16 cellular contexts compared by ENCODE assay signal in the genomic region with DNA sequence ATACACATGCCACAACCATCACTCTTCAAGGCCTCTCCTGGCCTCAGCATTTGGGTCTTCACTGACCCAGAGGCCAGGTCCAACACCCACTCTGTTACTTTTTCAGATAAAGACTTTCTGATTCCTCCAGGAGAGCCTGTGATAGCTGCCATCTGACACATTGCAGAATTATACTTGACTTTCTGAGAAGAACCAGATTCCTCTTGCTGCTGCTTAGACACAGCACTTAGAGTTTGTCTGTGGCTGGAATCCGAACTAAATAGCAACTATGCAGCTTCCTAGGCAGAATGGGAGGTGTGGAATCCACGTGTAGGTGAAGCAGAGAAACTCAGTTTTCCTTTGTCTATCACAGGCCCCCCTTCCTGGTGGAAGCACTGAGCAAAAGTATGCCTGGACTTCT.
DNase-seq lines count a peak whose midpoint lies in the region; ATAC-seq and TF ChIP-seq lines count a peak whose summit lies in the region.
"Had no signal": no experiment of that assay in that cellular context is flagged by ENCODE, and none has a peak within 500 bp of the region (broad histone marks: within the 10 kb centered on the region; RNA-seq: fewer than 3 reads in every experiment).

No MANE protein-coding gene starts in this region.

- intact Hi-C loops in psoas muscle (cut with DNase I): loop anchor here in 1 of 2 donors (5.0 kb wide), 1 partner anchor 53 kb away; no protein-coding TSS in a partner anchor
- intact Hi-C loops in activated CD4-positive, alpha-beta T cell treated with anti-CD3 and anti-CD28 coated beads, Interleukin-2, amount 10 ng/mL, durations not matched to agents 24 days and 14 days (cut with micrococcal nuclease): no loop called here

- H3K4me3 Mint-ChIP-seq in GM23338: no peak overlapping the region
- H3K4me3 Mint-ChIP-seq in nephron: no peak overlapping the region
- no peak overlapping the region for H3K4me3 Mint-ChIP-seq in activated CD8-positive, alpha-beta T cell treated with anti-CD3 and anti-CD28 coated beads, Interleukin-2, amount 10 ng/mL, durations not matched to agents 7 days and 5 days
- H3K4me3 Mint-ChIP-seq in activated CD4-positive, alpha-beta T cell treated with anti-CD3 and anti-CD28 coated beads, Interleukin-2, amount 10 ng/mL, durations not matched to agents 24 days and 14 days: no peak overlapping the region
- H3K4me3 Mint-ChIP-seq: CD4-positive, alpha-beta memory T cell had no signal

- H3K36me3 ChIP-seq in GM23338 (ENCODE audit: insufficient read depth): no peaks in the 10 kb centered on the region
- H3K36me3 ChIP-seq in psoas muscle (ENCODE audit: insufficient read depth in 1 of 2, low read depth in 1 of 2): no peaks in the 10 kb centered on the region
- H3K36me3 ChIP-seq: HAP-1 had no signal

- H3K4me1 Mint-ChIP-seq in GM23338: peaks cover 6% of the 10 kb centered on the region; the same call in 2 of the 3 replicates
- H3K4me1 Mint-ChIP-seq in nephron: peaks cover 40% of the 10 kb centered on the region
- peaks cover 8% of the 10 kb centered on the region for H3K4me1 Mint-ChIP-seq in activated CD8-positive, alpha-beta T cell treated with anti-CD3 and anti-CD28 coated beads, Interleukin-2, amount 10 ng/mL, durations not matched to agents 7 days and 5 days (ENCODE audit: low read depth)
- peaks cover 5% of the 10 kb centered on the region for H3K4me1 Mint-ChIP-seq in activated CD4-positive, alpha-beta T cell treated with anti-CD3 and anti-CD28 coated beads, Interleukin-2, amount 10 ng/mL, durations not matched to agents 24 days and 14 days

- H3K4me2 ChIP-seq in GM23338: no peak overlapping the region

- H3F3A ChIP-seq in GM23338 (replicated peaks; ENCODE audit: low read depth): no peaks in the 10 kb centered on the region

- H3K4me1 ChIP-seq in GM23338 (ENCODE audit: insufficient read depth): peaks cover 10% of the 10 kb centered on the region; the same call in 1 of the 2 replicates
- H3K4me1 ChIP-seq in psoas muscle: peaks cover 24% of the 10 kb centered on the region
- H3K4me1 ChIP-seq: HAP-1 had no signal

- H3K9me3 ChIP-seq in psoas muscle: no peaks in the 10 kb centered on the region
- H3K9me3 ChIP-seq: HAP-1 had no signal

- CTCF ChIA-PET in activated CD8-positive, alpha-beta T cell treated with anti-CD3 and anti-CD28 coated beads, Interleukin-2, amount 10 ng/mL, durations not matched to agents 7 days and 5 days (lab: Charles Lee): no interaction called here

- H3K9me3 Mint-ChIP-seq in GM23338: no peaks in the 10 kb centered on the region
- H3K9me3 Mint-ChIP-seq in nephron: no peaks in the 10 kb centered on the region
- no peaks in the 10 kb centered on the region for H3K9me3 Mint-ChIP-seq in activated CD8-positive, alpha-beta T cell treated with anti-CD3 and anti-CD28 coated beads, Interleukin-2, amount 10 ng/mL, durations not matched to agents 7 days and 5 days (ENCODE audit: insufficient read depth)
- peaks cover 5% of the 10 kb centered on the region for H3K9me3 Mint-ChIP-seq in activated CD4-positive, alpha-beta T cell treated with anti-CD3 and anti-CD28 coated beads, Interleukin-2, amount 10 ng/mL, durations not matched to agents 24 days and 14 days
- H3K9me3 Mint-ChIP-seq: CD4-positive, alpha-beta memory T cell had no signal

- WGBS in psoas muscle, 3 donors: 69 to 96% (median 74%) methylated on average over 2 of the region's 2 CpGs

- POLR2A ChIA-PET in activated CD8-positive, alpha-beta T cell treated with anti-CD3 and anti-CD28 coated beads, Interleukin-2, amount 10 ng/mL, durations not matched to agents 7 days and 5 days (lab: Charles Lee): no interaction called here

- H3K4me3 ChIP-seq in GM23338: no peak overlapping the region
- H3K4me3 ChIP-seq in psoas muscle: no peak overlapping the region
- H3K4me3 ChIP-seq: HAP-1 had no signal

- no peak overlapping the region for H3K27ac ChIP-seq in GM23338 (ENCODE audit: low read depth)
- peak overlapping the region; percentile 82 for H3K27ac ChIP-seq in psoas muscle

- H3K36me3 Mint-ChIP-seq in GM23338 (ENCODE audit: low read depth): no peaks in the 10 kb centered on the region
- H3K36me3 Mint-ChIP-seq in nephron (ENCODE audit: low read depth): no peaks in the 10 kb centered on the region
- no peaks in the 10 kb centered on the region for H3K36me3 Mint-ChIP-seq in activated CD8-positive, alpha-beta T cell treated with anti-CD3 and anti-CD28 coated beads, Interleukin-2, amount 10 ng/mL, durations not matched to agents 7 days and 5 days (ENCODE audit: low read depth)
- H3K36me3 Mint-ChIP-seq in activated CD4-positive, alpha-beta T cell treated with anti-CD3 and anti-CD28 coated beads, Interleukin-2, amount 10 ng/mL, durations not matched to agents 24 days and 14 days (ENCODE audit: low read depth): no peaks in the 10 kb centered on the region
- H3K36me3 Mint-ChIP-seq: CD4-positive, alpha-beta memory T cell had no signal

- H3K79me2 ChIP-seq in GM23338 (replicated peaks; ENCODE audit: insufficient read depth): no peaks in the 10 kb centered on the region

- H4K20me1 ChIP-seq in GM23338 (replicated peaks; ENCODE audit: insufficient read depth): no peaks in the 10 kb centered on the region

- no peak for DNase-seq in GM23338 (ENCODE audit: low spot score)
- DNase-seq in SK-N-DZ (ENCODE audit: low spot score): peak; percentile 54
- no peak for DNase-seq in psoas muscle
- no peak for DNase-seq in NAMALWA (ENCODE audit: low spot score)
- DNase-seq in activated CD8-positive, alpha-beta T cell treated with anti-CD3 and anti-CD28 coated beads, Interleukin-2, amount 10 ng/mL, durations not matched to agents 7 days and 5 days: no peak
- DNase-seq in activated CD4-positive, alpha-beta T cell treated with anti-CD3 and anti-CD28 coated beads, Interleukin-2, amount 10 ng/mL, durations not matched to agents 24 days and 14 days: no peak
- no peak for DNase-seq in iPS-NIHi7 (ENCODE audit: extremely low spot score)
- DNase-seq: C1 segment of cervical spinal cord; Calu3; CD4-positive, alpha-beta memory T cell; COR-L47; DMS53; DMS79 treated with DMSO at 0.1 percent for 48 hours; GOT3 had no signal

- H3K27me3 Mint-ChIP-seq in GM23338 (ENCODE audit: insufficient read depth, low read depth, poor library complexity): peaks cover 3% of the 10 kb centered on the region
- H3K27me3 Mint-ChIP-seq in nephron (ENCODE audit: low read depth): no peaks in the 10 kb centered on the region
- peaks cover 7% of the 10 kb centered on the region for H3K27me3 Mint-ChIP-seq in activated CD8-positive, alpha-beta T cell treated with anti-CD3 and anti-CD28 coated beads, Interleukin-2, amount 10 ng/mL, durations not matched to agents 7 days and 5 days (ENCODE audit: low read depth)
- H3K27me3 Mint-ChIP-seq in activated CD4-positive, alpha-beta T cell treated with anti-CD3 and anti-CD28 coated beads, Interleukin-2, amount 10 ng/mL, durations not matched to agents 24 days and 14 days: peaks cover 2% of the 10 kb centered on the region

- H2AFZ ChIP-seq in GM23338: peak overlapping the region; percentile 48; the same call in 1 of the 2 replicates

- H3K27me3 ChIP-seq in GM23338 (ENCODE audit: insufficient read depth) (no peaks in the 10 kb centered on the region), psoas muscle (ENCODE audit: insufficient read depth in 3 of 3, low read length in 2 of 3) (no peaks in the 10 kb centered on the region)

- peaks cover 8% of the 10 kb centered on the region; the same call in 1 of the 2 replicates for H3K9me2 ChIP-seq in GM23338 (ENCODE audit: insufficient read depth)

- TF ChIP-seq CTCF in GM23338 (conservative IDR thresholded peaks at IDR 0.05; ENCODE audit: low read depth in 2 of 2): no peak
- TF ChIP-seq CTCF in nephron (IDR thresholded peaks at IDR 0.05; ENCODE audit: unreplicated experiment in 3 of 3): no peak
- TF ChIP-seq CTCF in psoas muscle (IDR thresholded peaks at IDR 0.05): no peak

- H3K27ac Mint-ChIP-seq in GM23338 (no peak overlapping the region), nephron (peak overlapping the region in 2 of 3 experiments; percentile 5 to 88)
- H3K27ac Mint-ChIP-seq in activated CD8-positive, alpha-beta T cell treated with anti-CD3 and anti-CD28 coated beads, Interleukin-2, amount 10 ng/mL, durations not matched to agents 7 days and 5 days: no peak overlapping the region
- H3K27ac Mint-ChIP-seq in activated CD4-positive, alpha-beta T cell treated with anti-CD3 and anti-CD28 coated beads, Interleukin-2, amount 10 ng/mL, durations not matched to agents 24 days and 14 days: no peak overlapping the region
- H3K27ac Mint-ChIP-seq: CD4-positive, alpha-beta memory T cell had no signal

- no peak for ATAC-seq in GM23338
- no peak for ATAC-seq in psoas muscle
- no peak for ATAC-seq in activated CD8-positive, alpha-beta T cell treated with anti-CD3 and anti-CD28 coated beads, Interleukin-2, amount 10 ng/mL, durations not matched to agents 7 days and 5 days

TF ChIP-seq in GM23338, 12 proteins besides CTCF, POLR2A, EP300 and RAD21 (continues in another document):
- TF ChIP-seq, protein P1, sequence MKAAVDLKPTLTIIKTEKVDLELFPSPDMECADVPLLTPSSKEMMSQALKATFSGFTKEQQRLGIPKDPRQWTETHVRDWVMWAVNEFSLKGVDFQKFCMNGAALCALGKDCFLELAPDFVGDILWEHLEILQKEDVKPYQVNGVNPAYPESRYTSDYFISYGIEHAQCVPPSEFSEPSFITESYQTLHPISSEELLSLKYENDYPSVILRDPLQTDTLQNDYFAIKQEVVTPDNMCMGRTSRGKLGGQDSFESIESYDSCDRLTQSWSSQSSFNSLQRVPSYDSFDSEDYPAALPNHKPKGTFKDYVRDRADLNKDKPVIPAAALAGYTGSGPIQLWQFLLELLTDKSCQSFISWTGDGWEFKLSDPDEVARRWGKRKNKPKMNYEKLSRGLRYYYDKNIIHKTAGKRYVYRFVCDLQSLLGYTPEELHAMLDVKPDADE (IDR thresholded peaks at IDR 0.05): no peak

Comparison
In these comparisons a context has a peak if more than half of its experiments do, and no peak if none do; other contexts are left out.
1. H3K27ac Mint-ChIP-seq: peak in nephron (2 of 3); none in GM23338 (single experiment), activated CD8-positive, alpha-beta T cell treated with anti-CD3 and anti-CD28 coated beads, Interleukin-2, amount 10 ng/mL, durations not matched to agents 7 days and 5 days (single experiment) and activated CD4-positive, alpha-beta T cell treated with anti-CD3 and anti-CD28 coated beads, Interleukin-2, amount 10 ng/mL, durations not matched to agents 24 days and 14 days (single experiment).